Comparison of ENCODE assay signal across 23 cellular contexts in the genomic region with DNA sequence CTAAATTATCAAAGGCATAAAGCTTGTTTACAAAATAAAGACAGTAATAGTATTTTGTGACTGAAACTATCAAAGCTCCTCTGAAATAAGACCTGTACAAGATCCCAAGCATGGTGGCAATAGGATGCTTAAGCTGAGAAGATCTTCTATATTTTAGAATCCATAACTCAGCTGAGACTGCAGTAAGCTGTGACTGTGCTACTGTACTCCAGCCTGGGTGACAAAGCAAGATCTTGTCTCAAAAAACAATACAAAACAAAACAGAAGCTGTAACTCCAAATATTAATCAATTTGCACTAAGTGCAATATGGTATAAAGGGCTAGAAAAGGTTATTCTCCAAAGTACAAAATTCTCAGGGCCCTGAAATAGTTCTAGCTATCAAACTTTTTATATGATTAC. TPM values are rescaled to one million over a fixed set of nuclear protein-coding genes. Genes with fewer than 3 reads are reported as not detected.
DNase-seq lines count a peak whose midpoint lies in the region; ATAC-seq, FAIRE-seq and TF ChIP-seq lines count a peak whose summit lies in the region.
"Had no signal": no experiment of that assay in that cellular context is flagged by ENCODE, and none has a peak within 500 bp of the region (broad histone marks: within the 10 kb centered on the region; RNA-seq: fewer than 3 reads in every experiment).

No MANE protein-coding gene starts in this region.

- no TSS peak for BruUV-seq in K562 (replicated peaks; lab: Mats Ljungman, UMichigan)

- H3K79me2 ChIP-seq in K562 (ENCODE audit: control insufficient read depth, insufficient read depth, low read length): 0 out of 3 replicates have a peak, but pooled peaks cover 2% of the 10 kb centered on the region

- peaks cover 59% of the 10 kb centered on the region for H3K36me3 ChIP-seq in K562 (ENCODE audit: control insufficient read depth, insufficient read depth, low read length)
- H3K36me3 ChIP-seq in gastrocnemius medialis: no peaks in the 10 kb centered on the region
- peaks cover 0 to 34% (median 9%) of the 10 kb centered on the region in 3 donors for H3K36me3 ChIP-seq in tibial artery
- H3K36me3 ChIP-seq: BE2C had no signal

- FAIRE-seq in K562 (lab: Jason Lieb, UNC): no peak
- FAIRE-seq: A204.1, GM12878, GM19239 had no signal

- TF ChIP-seq RAD21 in K562 (CRISPR knock-in tag; conservative IDR thresholded peaks at IDR 0.05 in 1 of 2, IDR thresholded peaks at IDR 0.05 in 1 of 2): no peak

- H3K9me1 ChIP-seq in K562 (ENCODE audit: control insufficient read depth, insufficient read depth, low read length): no peaks in the 10 kb centered on the region

- POLR2A ChIA-PET in K562 (lab: Yijun Ruan, JAX): interaction anchor here (0.6 to 1.5 kb wide), 6 partner anchors 8 to 144 kb away, joined by 3 to 5 read pairs (median 3); no protein-coding TSS in a partner anchor

- no peak overlapping the region for H3K4me2 ChIP-seq in K562 (ENCODE audit: insufficient read depth, low read length)

- no peaks in the 10 kb centered on the region for H3K27me3 ChIP-seq in K562 (ENCODE audit: control insufficient read depth in 2 of 2, insufficient read depth in 2 of 2, low read length in 2 of 2)
- no peaks in the 10 kb centered on the region for H3K27me3 ChIP-seq in gastrocnemius medialis
- no peaks in the 10 kb centered on the region for H3K27me3 ChIP-seq in tibial artery
- H3K27me3 ChIP-seq: BE2C had no signal

- H3K9me3 ChIP-seq in K562 (replicated peaks; ENCODE audit: control insufficient read depth, insufficient read depth, low read depth, low read length) (no peaks in the 10 kb centered on the region), gastrocnemius medialis (no peaks in the 10 kb centered on the region), tibial artery (no peaks in the 10 kb centered on the region)
- H3K9me3 ChIP-seq: BE2C, HAP-1 had no signal

- intact Hi-C loops in K562 (cut with micrococcal nuclease): no loop called here
- intact Hi-C loops in gastrocnemius medialis (cut with DNase I; ENCODE audit: low total_unique reads): no loop called here
- intact Hi-C loops in tibial artery (cut with DNase I; ENCODE audit: low total_unique reads): loop anchor here (10.0 kb wide), 1 partner anchor 62 kb away; a partner anchor contains a TSS

- CTCF ChIA-PET in K562 (lab: Yijun Ruan, JAX; ENCODE audit: low intra/inter-chr PET ratio): no interaction called here

- no peaks in the 10 kb centered on the region for H4K20me1 ChIP-seq in K562 (replicated peaks; ENCODE audit: control insufficient read depth, insufficient read depth, low read length)

- no peak for TF ChIP-seq EP300 in K562 (IDR thresholded peaks at IDR 0.05; ENCODE audit: low read length)

- H3K27ac ChIP-seq in K562 (ENCODE audit: extremely low read depth, low read depth, low read length) (no peak overlapping the region), coronary artery (peak overlapping the region; percentile 86), gastrocnemius medialis (peak overlapping the region; percentile 58 to 88 (median 71)), tibial artery (peak overlapping the region; percentile 77 to 80)
- H3K27ac ChIP-seq: GM23248 had no signal

- TF ChIP-seq POLR2A in K562 (conservative IDR thresholded peaks at IDR 0.05) (no peak), gastrocnemius medialis (IDR thresholded peaks at IDR 0.05) (no peak)

- H2AFZ ChIP-seq in K562 (ENCODE audit: low read depth, low read length): no peak overlapping the region
- H2AFZ ChIP-seq: GM23248 had no signal

- no peak overlapping the region for H3K4me3 ChIP-seq in K562
- no peak overlapping the region for H3K4me3 ChIP-seq in coronary artery
- H3K4me3 ChIP-seq in gastrocnemius medialis: no peak overlapping the region
- no peak overlapping the region for H3K4me3 ChIP-seq in tibial artery
- H3K4me3 ChIP-seq: GM12878, GM23248, HAP-1 had no signal

- no peak overlapping the region for H3K9ac ChIP-seq in K562 (ENCODE audit: insufficient read depth in 1 of 2, low read depth in 2 of 2, low read length in 2 of 2)
- H3K9ac ChIP-seq: GM23248 had no signal

- ATAC-seq in K562 (peak; percentile 56), gastrocnemius medialis (no peak)
- ATAC-seq: GM12878 had no signal

- H3K4me1 ChIP-seq in K562 (replicated peaks in 1 of 2; ENCODE audit: control insufficient read depth in 2 of 2, insufficient read depth in 2 of 2, low read length in 2 of 2) (peaks cover 0 to 3% of the 10 kb centered on the region in 2 experiments; a peak in 1 of 5 replicates), gastrocnemius medialis (peaks cover 24 to 27% of the 10 kb centered on the region in 2 donors), tibial artery (peaks cover 0 to 97% (median 48%) of the 10 kb centered on the region in 4 donors)
- H3K4me1 ChIP-seq: BE2C had no signal

- TF ChIP-seq CTCF in K562 (IDR thresholded peaks at IDR 0.05 in 2 of 3, conservative IDR thresholded peaks at IDR 0.05 in 1 of 3; ENCODE audit: insufficient read depth in 2 of 3, low read depth in 1 of 3, low read length in 3 of 3) (no peak), coronary artery (IDR thresholded peaks at IDR 0.05) (no peak), gastrocnemius medialis (IDR thresholded peaks at IDR 0.05 in 4 of 5, conservative IDR thresholded peaks at IDR 0.05 in 1 of 5) (no peak), tibial artery (IDR thresholded peaks at IDR 0.05) (no peak)

- DNase-seq in K562 (ENCODE audit: extremely low read depth in 1 of 4, low spot score in 3 of 4): no peak
- no peak for DNase-seq in coronary artery (ENCODE audit: low spot score)
- DNase-seq in gastrocnemius medialis: no peak
- no peak for DNase-seq in tibial artery
- no peak for DNase-seq in activated effector memory CD4-positive, alpha-beta T cell treated with anti-CD3 and anti-CD28 coated beads, Interleukin-2, amount 50 U/mL, for 16 hours
- no peak for DNase-seq in HK-2 (ENCODE audit: unreplicated experiment)
- DNase-seq in NCI-H1417 (lab: John Stamatoyannopoulos, UW): no peak
- DNase-seq: ACHN; BE2C; C1 segment of cervical spinal cord; CD4-positive, CD25-positive, alpha-beta regulatory T cell; CD8-positive, alpha-beta memory T cell; COR-L47; DMS 273 treated with DMSO at 0.1 percent for 48 hours; DMS53; DND-41; EL; GM23248; IMR-90 had no signal

- in situ Hi-C loops in K562 (cut with MboI) (no loop called here), gastrocnemius medialis (cut with MboI; ENCODE audit: low sequenced_read_pairs in 4 of 4) (loop anchor here in 1 of 4 donors (10.0 kb wide), 1 partner anchor 62 kb away; a partner anchor contains a TSS)

TF ChIP-seq in K562, 482 proteins besides CTCF, POLR2A, EP300 and RAD21 (continues in another document):
- no peak for TF ChIP-seq PTBP1 (IDR thresholded peaks at IDR 0.05; ENCODE audit: low read depth, low read length)
- TF ChIP-seq ARID1B (IDR thresholded peaks at IDR 0.05): 0 out of 2 replicates have a peak, but pooled peaks have one; percentile 20
- TF ChIP-seq C11orf30 (IDR thresholded peaks at IDR 0.05; ENCODE audit: low read depth): peak; percentile 46; the same call in 1 of the 2 replicates

RNA-seq across cellular contexts. Expression of a gene that starts 55.8 kb away (rescaled TPM):
- total RNA-seq in K562 (2011; cell fraction: chromatin; rRNA removed; ENCODE audit: low replicate concordance): 6.0 and 32.3 TPM in 2 replicates
- total RNA-seq in K562 (2011; cell fraction: nucleolus; rRNA removed): 25.7 and 37.9 TPM in 2 replicates
- total RNA-seq in K562 (2011; cell fraction: nucleoplasm; rRNA removed): 15.3 and 20.1 TPM in 2 replicates
- total RNA-seq in K562 (2014; rRNA removed) (19.9 and 27.8 TPM in 2 replicates), K562 (2014; rRNA removed; fragmentation: Illumina TruSeq; extraction: Trizol) (3.3 and 3.7 TPM in 2 replicates), K562 (2015; rRNA removed; fragmentation: Illumina TruSeq; extraction: Trizol) (8.0 and 8.3 TPM in 2 replicates), K562 (2021) (17.8 and 20.9 TPM in 2 replicates), gastrocnemius medialis (1 to 10 TPM in 3 of 4 donors, under 1 TPM in 1; 0.46 to 6.3 (median 3.1) TPM)
- polyA plus RNA-seq in K562 (2011; rRNA removed) (10.9 and 15.9 TPM in 2 replicates), K562 (2014; fragmentation: Illumina TruSeq; extraction: Trizol) (8.1 and 13.6 TPM in 2 replicates), K562 (2014; fragmentation: Nextera tagmentation; extraction: Ambion mirVana) (under 1 TPM; 0.17 to 0.32 TPM), K562 (2014; rRNA removed) (10.3 and 15.5 TPM in 2 replicates)
- polyA plus RNA-seq in K562 (2011; cell fraction: cytosol; rRNA removed): 14.2 and 28.7 TPM in 2 replicates
- 22.8 and 30.9 TPM in 2 replicates for polyA plus RNA-seq in K562 (2011; cell fraction: nucleus; rRNA removed)
- polyA plus RNA-seq in K562 (2012): 16.0 and 21.8 TPM in 2 replicates
- 11.8 and 19.8 TPM in 2 replicates for polyA minus RNA-seq in K562 (2011; rRNA and poly(A)+ RNA removed)
- 18.6 and 24.7 TPM in 2 replicates for polyA minus RNA-seq in K562 (2011; cell fraction: cytosol; rRNA and poly(A)+ RNA removed)
- 21.7 and 22.7 TPM in 2 replicates for polyA minus RNA-seq in K562 (2011; cell fraction: nucleus; rRNA and poly(A)+ RNA removed)

RNA-seq across cellular contexts. Expression of a gene that starts 59.5 kb away (rescaled TPM):
- total RNA-seq in K562 (2011; cell fraction: chromatin; rRNA removed; ENCODE audit: low replicate concordance): 67.9 and 105 TPM in 2 replicates
- total RNA-seq in K562 (2011; cell fraction: nucleolus; rRNA removed): 41.7 and 47.5 TPM in 2 replicates
- total RNA-seq in K562 (2011; cell fraction: nucleoplasm; rRNA removed): 69.1 and 89.4 TPM in 2 replicates
- total RNA-seq in K562 (2014; rRNA removed) (11.6 and 13.6 TPM in 2 replicates), K562 (2014; rRNA removed; fragmentation: Illumina TruSeq; extraction: Trizol) (14.6 and 17.4 TPM in 2 replicates), K562 (2015; rRNA removed; fragmentation: Illumina TruSeq; extraction: Trizol) (15.5 and 17.5 TPM in 2 replicates), K562 (2021) (21.2 and 24.1 TPM in 2 replicates), gastrocnemius medialis (10 to 100 TPM; 23.1 to 32.4 (median 27.2) TPM)
- polyA plus RNA-seq in K562 (2011; rRNA removed) (23.6 and 37.6 TPM in 2 replicates), K562 (2014; fragmentation: Illumina TruSeq; extraction: Trizol) (20.8 and 24.8 TPM in 2 replicates), K562 (2014; fragmentation: Nextera tagmentation; extraction: Ambion mirVana) (1 to 10 TPM; 7.2 to 8.0 TPM), K562 (2014; rRNA removed) (15.4 and 20.1 TPM in 2 replicates)
- polyA plus RNA-seq in K562 (2011; cell fraction: cytosol; rRNA removed): 26.7 and 30.1 TPM in 2 replicates
- 48.3 and 53.6 TPM in 2 replicates for polyA plus RNA-seq in K562 (2011; cell fraction: nucleus; rRNA removed)
- polyA plus RNA-seq in K562 (2012): 17.4 and 33.7 TPM in 2 replicates
- 31.9 and 41.8 TPM in 2 replicates for polyA minus RNA-seq in K562 (2011; rRNA and poly(A)+ RNA removed)
- 13.6 and 19.1 TPM in 2 replicates for polyA minus RNA-seq in K562 (2011; cell fraction: cytosol; rRNA and poly(A)+ RNA removed)
- polyA minus RNA-seq in K562 (2011; cell fraction: nucleus; rRNA and poly(A)+ RNA removed): 13.2 and 26.5 TPM in 2 replicates
